2 cellular contexts compared by ENCODE assay signal in the genomic region with DNA sequence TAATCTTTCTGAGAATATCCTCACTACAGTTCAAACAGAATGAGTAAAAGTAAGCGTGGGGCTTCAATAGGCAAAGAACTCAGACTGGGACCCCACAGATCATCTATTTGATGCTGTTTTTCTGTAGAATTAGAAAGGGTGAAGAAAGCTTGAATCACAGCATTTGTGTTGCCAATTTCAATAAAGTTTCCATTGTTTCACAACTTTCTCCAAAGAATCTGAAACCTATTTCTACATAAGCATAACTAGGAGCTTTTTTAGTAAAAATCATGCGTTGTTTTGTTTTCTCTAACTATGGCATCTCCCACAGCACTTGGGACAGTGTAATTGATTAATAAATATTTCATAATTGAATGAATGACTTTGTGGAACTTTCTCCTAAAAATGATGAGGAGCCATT.
TF ChIP-seq lines count a peak whose summit lies in the region.

No MANE protein-coding gene starts in this region.

TF ChIP-seq in IMR-90, 13 proteins besides CTCF, POLR2A, EP300 and RAD21:
- no peak for TF ChIP-seq MAZ (IDR thresholded peaks at IDR 0.05; ENCODE audit: borderline replicate concordance, low read depth, low read length)
- TF ChIP-seq FOS (IDR thresholded peaks at IDR 0.05; ENCODE audit: low read depth, low read length): no peak
- no peak for TF ChIP-seq ELK1 (IDR thresholded peaks at IDR 0.05; ENCODE audit: borderline replicate concordance, low read depth, low read length)
- no peak for TF ChIP-seq RFX5 (IDR thresholded peaks at IDR 0.05; ENCODE audit: low read depth, low read length)
- TF ChIP-seq MXI1 (IDR thresholded peaks at IDR 0.05; ENCODE audit: borderline replicate concordance, low read depth, low read length): no peak
- TF ChIP-seq USF2 (IDR thresholded peaks at IDR 0.05; ENCODE audit: low read depth, low read length): no peak
- TF ChIP-seq NFE2L2 (IDR thresholded peaks at IDR 0.05; ENCODE audit: low read depth, low read length): no peak
- TF ChIP-seq MAFK (IDR thresholded peaks at IDR 0.05; ENCODE audit: low read depth, low read length): no peak
- no peak for TF ChIP-seq SMC3 (IDR thresholded peaks at IDR 0.05; ENCODE audit: low read depth, low read length)
- no peak for TF ChIP-seq BHLHE40 (IDR thresholded peaks at IDR 0.05; ENCODE audit: low read depth, low read length)
- TF ChIP-seq CHD1 (IDR thresholded peaks at IDR 0.05; ENCODE audit: low read depth, low read length): no peak
- no peak for TF ChIP-seq CEBPB (IDR thresholded peaks at IDR 0.05; ENCODE audit: low read depth, low read length)
- TF ChIP-seq RCOR1 (IDR thresholded peaks at IDR 0.05; ENCODE audit: insufficient replicate concordance, low read length): no peak

TF ChIP-seq in H1, 55 proteins besides CTCF, POLR2A, EP300 and RAD21:
- no peak for TF ChIP-seq TBP (IDR thresholded peaks at IDR 0.05; ENCODE audit: low read depth, low read length)
